29 cellular contexts compared by ENCODE assay signal in genomic region chr12:73225371-73225937, GRCh38.
"Had no signal": no experiment of that assay in that cellular context is flagged by ENCODE, and none has a peak within 500 bp of the region (broad histone marks: within the 10 kb centered on the region; RNA-seq: fewer than 3 reads in every experiment).

No MANE protein-coding gene starts in this region.

- H3K27me3 Mint-ChIP-seq: activated naive CD8-positive, alpha-beta T cell; activated T-helper 17 cell treated with anti-CD3 and anti-CD28 coated beads, Interleukin-2, amount 50 U/mL, for 72 hours; brain; central memory CD8-positive, alpha-beta T cell; T-helper 17 cell had no signal

- DNase-seq: activated CD4-positive, alpha-beta T cell treated with anti-CD3 and anti-CD28 coated beads for 48 hours; activated CD4-positive, alpha-beta T cell treated with anti-CD3 and anti-CD28 coated beads, Interleukin-2, amount 50 U/mL, for 4 hours; activated CD4-positive, CD25-positive, alpha-beta regulatory T cell treated with anti-CD3 and anti-CD28 coated beads, Interleukin-2, amount 50 U/mL, for 72 hours; activated CD8-positive, alpha-beta T cell treated with anti-CD3 and anti-CD28 coated beads, Interleukin-2, amount 10 ng/mL, durations not matched to agents 7 days and 5 days; activated gamma-delta T cell; activated naive CD4-positive, alpha-beta T cell treated with anti-CD3 and anti-CD28 coated beads for 36 hours; activated T-cell treated with anti-CD3 and anti-CD28 coated beads, Interleukin-2, amount 50 U/mL, for 48 hours; amygdala; MG63; MV-4-11; NCI-H1092 treated with DMSO at 0.1 percent for 48 hours; NCI-H1930; NCI-H2171; NCI-H2227 treated with DMSO at 0.1 percent for 48 hours; NCI-H446 treated with DMSO at 0.1 percent for 48 hours; NCI-H524 treated with DMSO at 0.1 percent for 48 hours; NCI-H774; NK-92 treated with Interleukin-12 subunit alpha and Interleukin-12 subunit beta, amount 100 ng/mL, for 24 hours; Peyer's patch; Right ventricle myocardium superior; SJCRH30; T-helper 17 cell; T-helper 9 cell had no signal

- H3K4me3 Mint-ChIP-seq: activated CD8-positive, alpha-beta T cell treated with anti-CD3 and anti-CD28 coated beads, Interleukin-2, amount 10 ng/mL, durations not matched to agents 7 days and 5 days; activated naive CD4-positive, alpha-beta T cell treated with anti-CD3 and anti-CD28 coated beads for 36 hours; activated naive CD8-positive, alpha-beta T cell; activated T-helper 17 cell treated with anti-CD3 and anti-CD28 coated beads, Interleukin-2, amount 50 U/mL, for 72 hours; brain; central memory CD8-positive, alpha-beta T cell; T-helper 17 cell; WTC11 had no signal

- H3K36me3 Mint-ChIP-seq: activated naive CD8-positive, alpha-beta T cell; brain; WTC11 had no signal

- ATAC-seq: activated CD8-positive, alpha-beta T cell treated with anti-CD3 and anti-CD28 coated beads, Interleukin-2, amount 10 ng/mL, durations not matched to agents 7 days and 5 days; activated T-helper 17 cell treated with anti-CD3 and anti-CD28 coated beads, Interleukin-2, amount 50 U/mL, for 72 hours; T-helper 17 cell; WTC11 had no signal

- H3K9me3 Mint-ChIP-seq: activated naive CD4-positive, alpha-beta T cell treated with anti-CD3 and anti-CD28 coated beads for 36 hours; central memory CD8-positive, alpha-beta T cell; WTC11 had no signal

- H3K4me1 Mint-ChIP-seq: activated T-helper 17 cell treated with anti-CD3 and anti-CD28 coated beads, Interleukin-2, amount 50 U/mL, for 72 hours; brain; central memory CD8-positive, alpha-beta T cell; T-helper 17 cell had no signal

- FAIRE-seq: astrocyte had no signal

- H3K27ac Mint-ChIP-seq: activated CD8-positive, alpha-beta T cell treated with anti-CD3 and anti-CD28 coated beads, Interleukin-2, amount 10 ng/mL, durations not matched to agents 7 days and 5 days; activated naive CD4-positive, alpha-beta T cell treated with anti-CD3 and anti-CD28 coated beads for 36 hours; activated naive CD8-positive, alpha-beta T cell; activated T-helper 17 cell treated with anti-CD3 and anti-CD28 coated beads, Interleukin-2, amount 50 U/mL, for 72 hours; brain; T-helper 17 cell; WTC11 had no signal
